20 cellular contexts compared by ENCODE assay signal in genomic region chr19:49781394-49781793, GRCh38. TPM values are rescaled to one million over a fixed set of nuclear protein-coding genes. Genes with fewer than 3 reads are reported as not detected.
DNase-seq lines count a peak whose midpoint lies in the region; ATAC-seq and TF ChIP-seq lines count a peak whose summit lies in the region.
"Had no signal": no experiment of that assay in that cellular context is flagged by ENCODE, and none has a peak within 500 bp of the region (broad histone marks: within the 10 kb centered on the region; RNA-seq: fewer than 3 reads in every experiment).

No MANE protein-coding gene starts in this region.

- no peaks in the 10 kb centered on the region for H3K27me3 ChIP-seq in H9 (ENCODE audit: insufficient read depth, low read length)
- no peaks in the 10 kb centered on the region for H3K27me3 ChIP-seq in endodermal cell (ENCODE audit: control insufficient read depth, insufficient read depth, low read length, poor library complexity, severe bottlenecking)
- no peaks in the 10 kb centered on the region for H3K27me3 ChIP-seq in neutrophil
- H3K27me3 ChIP-seq in foreskin keratinocyte = no peaks in the 10 kb centered on the region
- H3K27me3 ChIP-seq: testis had no signal

- H3K4me1 ChIP-seq in H9 (ENCODE audit: insufficient read depth, low read length) (no peaks in the 10 kb centered on the region), endodermal cell (ENCODE audit: control insufficient read depth, insufficient read depth, low read length) (no peaks in the 10 kb centered on the region), neutrophil (ENCODE audit: control insufficient read depth in 1 of 2, insufficient read depth in 1 of 2, low read depth in 1 of 2, low read length in 1 of 2) (peaks cover 13 to 28% of the 10 kb centered on the region in 2 experiments), foreskin keratinocyte (peaks cover 2% of the 10 kb centered on the region)
- H3K4me1 ChIP-seq: parathyroid adenoma had no signal

- H2BK5ac ChIP-seq in H9 (ENCODE audit: insufficient read length, low read length) = no peak overlapping the region

- DNase-seq in CD14-positive monocyte (ENCODE audit: low spot score) (no peak), H9 (no peak), endodermal cell (no peak), NCI-H748 (lab: John Stamatoyannopoulos, UW; ENCODE audit: unreplicated experiment) (no peak), NCI-H446 (lab: John Stamatoyannopoulos, UW) (no peak), foreskin keratinocyte (no peak)
- DNase-seq: activated CD4-positive, alpha-beta T cell treated with anti-CD3 and anti-CD28 coated beads, Interleukin-2, amount 50 U/mL, for 48 hours; amniotic stem cell; DMS153; KBM-7; NCI-H1048; NCI-H2107; NCI-H526 treated with DMSO at 0.1 percent for 48 hours; stimulated activated CD4-positive, alpha-beta T cell treated with anti-CD3 and anti-CD28 coated beads, Interleukin-4, amount 100 ng/mL, for 24 hours; testis had no signal

- no peak overlapping the region for H2AFZ ChIP-seq in H9 (ENCODE audit: low read length)
- H2AFZ ChIP-seq: parathyroid adenoma had no signal

- H2AK5ac ChIP-seq in H9 (ENCODE audit: insufficient read length, low read length) = no peak overlapping the region

- H3K4me1 Mint-ChIP-seq in CD14-positive monocyte = peaks cover 45% of the 10 kb centered on the region
- peaks cover 7 to 10% of the 10 kb centered on the region in 2 experiments; a peak in 3 of 4 replicates for H3K4me1 Mint-ChIP-seq in H9
- peaks cover 2% of the 10 kb centered on the region for H3K4me1 Mint-ChIP-seq in endodermal cell

- H3K27ac ChIP-seq in H9 (ENCODE audit: insufficient read length, low read depth, low read length) = no peak overlapping the region
- no peak overlapping the region for H3K27ac ChIP-seq in endodermal cell (ENCODE audit: low read depth, low read length)
- H3K27ac ChIP-seq in neutrophil = peak overlapping the region; percentile 43
- no peak overlapping the region for H3K27ac ChIP-seq in foreskin keratinocyte
- H3K27ac ChIP-seq: parathyroid adenoma, testis had no signal

- H3K14ac ChIP-seq in H9 (ENCODE audit: insufficient read depth, low read length) = no peak overlapping the region

- H4K5ac ChIP-seq in H9 (ENCODE audit: insufficient read length, low read depth, low read length) = no peak overlapping the region

- no peak overlapping the region for H2BK20ac ChIP-seq in H9 (ENCODE audit: low read depth, low read length, poor library complexity, severe bottlenecking)

- no peak overlapping the region for H3K56ac ChIP-seq in H9 (ENCODE audit: insufficient read length, low read depth, low read length)

- no peak overlapping the region for H3K4ac ChIP-seq in H9 (ENCODE audit: low read depth, low read length)

- H3K23me2 ChIP-seq in H9 (ENCODE audit: insufficient read length, low read depth, low read length, poor library complexity, severe bottlenecking) = no peaks in the 10 kb centered on the region

- H3K79me1 ChIP-seq in H9 (ENCODE audit: insufficient read depth, low read depth, low read length, poor library complexity, severe bottlenecking) = peaks cover 3% of the 10 kb centered on the region

- H3K36me3 Mint-ChIP-seq in CD14-positive monocyte (peaks cover 39 to 57% of the 10 kb centered on the region in 2 donors), H9 (ENCODE audit: insufficient read depth in 1 of 3, low read depth in 3 of 3) (peaks cover 20 to 34% (median 30%) of the 10 kb centered on the region in 3 experiments), endodermal cell (ENCODE audit: low read depth) (peaks cover 36% of the 10 kb centered on the region)

- no peak overlapping the region for H3K4me3 ChIP-seq in endodermal cell (ENCODE audit: low read length)
- no peak overlapping the region for H3K4me3 ChIP-seq in neutrophil (ENCODE audit: low read depth in 1 of 2, low read length in 1 of 2)
- H3K4me3 ChIP-seq: skin epidermis, testis had no signal

- H2BK120ac ChIP-seq in H9 (ENCODE audit: low read depth, low read length, poor library complexity, severe bottlenecking) = no peak overlapping the region

- peaks cover 3% of the 10 kb centered on the region; the same call in 1 of the 2 replicates for H3K79me2 ChIP-seq in H9 (ENCODE audit: insufficient read depth, low read length)

- H3K9me3 ChIP-seq in H9 (ENCODE audit: control insufficient read depth, low read depth, low read length) (no peaks in the 10 kb centered on the region), endodermal cell (ENCODE audit: control insufficient read depth, low read length) (no peaks in the 10 kb centered on the region), neutrophil (no peaks in the 10 kb centered on the region)
- H3K9me3 ChIP-seq: testis had no signal

- no peaks in the 10 kb centered on the region for H4K20me1 ChIP-seq in H9 (ENCODE audit: control insufficient read depth, insufficient read depth, insufficient read length)

- H3K27ac Mint-ChIP-seq in CD14-positive monocyte (peak overlapping the region; percentile 87 to 99 (median 97)), H9 (peak overlapping the region; percentile 63 to 92 (median 78); a peak in 6 of 7 replicates), endodermal cell (peak overlapping the region; percentile 27)
- H3K27ac Mint-ChIP-seq: activated T-helper 1 cell treated with anti-CD3 and anti-CD28 coated beads, Interleukin-12 subunit alpha, Interleukin-12 subunit beta, Interleukin-2, Interleukin-4 antibody, amounts not matched to agents 30 ng/mL and 10 ng/mL and 1 ng/mL, durations not matched to agents 14 hours and 24 hours and 36 hours had no signal

- H3K36me3 ChIP-seq in endodermal cell (ENCODE audit: control insufficient read depth, insufficient read depth, low read length) (peaks cover 36% of the 10 kb centered on the region), neutrophil (peaks cover 47% of the 10 kb centered on the region)

- no peak overlapping the region for H2BK12ac ChIP-seq in H9 (ENCODE audit: insufficient read length, low read depth, low read length)

- ATAC-seq in foreskin keratinocyte = no peak

- intact Hi-C loops in CD14-positive monocyte (cut with micrococcal nuclease) = no loop called here

- H3K9me3 Mint-ChIP-seq in CD14-positive monocyte (peaks cover 0 to 5% (median 0%) of the 10 kb centered on the region in 7 donors), H9 (no peaks in the 10 kb centered on the region), endodermal cell (no peaks in the 10 kb centered on the region)
- H3K9me3 Mint-ChIP-seq: activated T-helper 1 cell treated with anti-CD3 and anti-CD28 coated beads, Interleukin-12 subunit alpha, Interleukin-12 subunit beta, Interleukin-2, Interleukin-4 antibody, amounts not matched to agents 30 ng/mL and 10 ng/mL and 1 ng/mL, durations not matched to agents 14 hours and 24 hours and 36 hours had no signal

- TF ChIP-seq CTCF in CD14-positive monocyte (IDR thresholded peaks at IDR 0.05) (no peak), H9 (conservative IDR thresholded peaks at IDR 0.05) (no peak), endodermal cell (conservative IDR thresholded peaks at IDR 0.05) (no peak), neutrophil (IDR thresholded peaks at IDR 0.05) (no peak), foreskin keratinocyte (conservative IDR thresholded peaks at IDR 0.05) (no peak)

- no peak overlapping the region for H3K18ac ChIP-seq in H9 (ENCODE audit: insufficient read length, low read depth, low read length)

- H3K9ac ChIP-seq in H9 (ENCODE audit: extremely low read depth, insufficient read length, low read length) = no peak overlapping the region
- H3K9ac ChIP-seq in endodermal cell (ENCODE audit: extremely low read depth, low read length, poor library complexity, severe bottlenecking) = no peak overlapping the region
- H3K9ac ChIP-seq: parathyroid adenoma had no signal

- no peak overlapping the region for H3K4me2 ChIP-seq in H9 (ENCODE audit: insufficient read depth, insufficient read length, low read length)

- H4K91ac ChIP-seq in H9 (ENCODE audit: insufficient read length, low read depth, low read length) = no peak overlapping the region

- no peak overlapping the region for H3K23ac ChIP-seq in H9 (ENCODE audit: insufficient read length, low read depth, low read length)

- H3K4me3 Mint-ChIP-seq in CD14-positive monocyte = peak overlapping the region; percentile 73 to 90
- no peak overlapping the region; a peak in 1 of 5 replicates for H3K4me3 Mint-ChIP-seq in H9
- no peak overlapping the region for H3K4me3 Mint-ChIP-seq in endodermal cell
- H3K4me3 Mint-ChIP-seq: activated T-helper 1 cell treated with anti-CD3 and anti-CD28 coated beads, Interleukin-12 subunit alpha, Interleukin-12 subunit beta, Interleukin-2, Interleukin-4 antibody, amounts not matched to agents 30 ng/mL and 10 ng/mL and 1 ng/mL, durations not matched to agents 14 hours and 24 hours and 36 hours had no signal

- no peak overlapping the region for H3T11ph ChIP-seq in H9 (ENCODE audit: low read length)

- WGBS in H9 (ENCODE audit: extremely low coverage, insufficient read length, low lambda C conversion rate) = no CpG with 5 or more reads among the region's 7 CpGs
- WGBS in endodermal cell (ENCODE audit: insufficient coverage in 1 of 2, insufficient read length in 1 of 2), 2 experiments = 94 to 100% methylated on average over 1 to 7 of the region's 7 CpGs

- no peak overlapping the region for H4K8ac ChIP-seq in H9 (replicated peaks; ENCODE audit: insufficient read length, low read depth, low read length)

- no peak overlapping the region for H2BK15ac ChIP-seq in H9 (ENCODE audit: low read depth, low read length)

- H3K27me3 Mint-ChIP-seq in CD14-positive monocyte (ENCODE audit: low read depth in 3 of 3) = no peaks in the 10 kb centered on the region
- H3K27me3 Mint-ChIP-seq in H9 (ENCODE audit: low read depth) = no peaks in the 10 kb centered on the region
- H3K27me3 Mint-ChIP-seq in endodermal cell (ENCODE audit: insufficient read depth) = no peaks in the 10 kb centered on the region

RNA-seq across cellular contexts. Expression of gene AP2A1, which starts 14.6 kb away (rescaled TPM):
- polyA plus RNA-seq in CD14-positive monocyte (10 to 100 TPM; 12.1 to 15.1 TPM), foreskin keratinocyte (58.2 and 60.9 TPM in 2 replicates)
- total RNA-seq in H9 (2021) (108 and 109 TPM in 2 replicates), endodermal cell (100 to 1,000 TPM; 100 to 110 TPM), foreskin keratinocyte (68.0 and 70.1 TPM in 2 replicates)
- polyA plus RNA-seq in endodermal cell (2013, experiment 1 of 2) = 80.4 TPM
- 71.7 TPM for polyA plus RNA-seq in endodermal cell (2013, experiment 2 of 2)

RNA-seq across cellular contexts. Expression of gene TSKS, which starts 18.3 kb away (rescaled TPM):
- under 1 TPM; 0.37 to 0.51 TPM for polyA plus RNA-seq in CD14-positive monocyte
- 0.28 and 0.37 TPM in 2 replicates for total RNA-seq in H9 (2021)
- under 1 TPM in 1 of 2 donors, not detected in 1; 0.31 TPM for total RNA-seq in endodermal cell
- not detected for polyA plus RNA-seq in endodermal cell (2013, experiment 1 of 2)
- not detected for polyA plus RNA-seq in endodermal cell (2013, experiment 2 of 2)
- 0.10 and 0.18 TPM in 2 replicates for total RNA-seq in foreskin keratinocyte
- 0.13 and 0.15 TPM in 2 replicates for polyA plus RNA-seq in foreskin keratinocyte
- total RNA-seq: cerebellum had no signal

RNA-seq across cellular contexts. Expression of gene FUZ, which starts 31.7 kb away (rescaled TPM):
- polyA plus RNA-seq in CD14-positive monocyte = 1 to 10 TPM; 5.3 TPM
- 25.1 and 29.7 TPM in 2 replicates for total RNA-seq in H9 (2021)
- 10 to 100 TPM; 26.1 to 41.2 TPM for total RNA-seq in endodermal cell
- 33.6 TPM for polyA plus RNA-seq in endodermal cell (2013, experiment 1 of 2)
- polyA plus RNA-seq in endodermal cell (2013, experiment 2 of 2) = 32.8 TPM
- 10.6 and 12.3 TPM in 2 replicates for total RNA-seq in foreskin keratinocyte
- polyA plus RNA-seq in foreskin keratinocyte = 13.1 and 15.7 TPM in 2 replicates

RNA-seq across cellular contexts. Expression of gene MED25, which starts 36.7 kb away (rescaled TPM):
- 10 to 100 TPM; 13.9 to 18.5 TPM for polyA plus RNA-seq in CD14-positive monocyte
- 76.7 and 77.5 TPM in 2 replicates for total RNA-seq in H9 (2021)
- 10 to 100 TPM; 89.1 to 90.0 TPM for total RNA-seq in endodermal cell
- polyA plus RNA-seq in endodermal cell (2013, experiment 1 of 2) = 83.7 TPM
- polyA plus RNA-seq in endodermal cell (2013, experiment 2 of 2) = 73.4 TPM
- total RNA-seq in foreskin keratinocyte = 24.8 and 25.8 TPM in 2 replicates
- polyA plus RNA-seq in foreskin keratinocyte = 37.8 and 41.5 TPM in 2 replicates

Comparison
In these comparisons a context has a peak if more than half of its experiments do, and no peak if none do; other contexts are left out.
1. H3K27ac Mint-ChIP-seq: peak in every context shown above with its lines; median percentile 97 in CD14-positive monocyte; 78 in H9; 27 in endodermal cell.
2. H3K4me3 Mint-ChIP-seq: peak in CD14-positive monocyte (2 of 2); none in H9 (0 of 2) and endodermal cell (single experiment).